Comparison of ENCODE assay signal across 9 cellular contexts in genomic region chr9:34190996-34191892, GRCh38. TPM values are rescaled to one million over a fixed set of nuclear protein-coding genes. Genes with fewer than 3 reads are reported as not detected.
DNase-seq lines count a peak whose midpoint lies in the region; ATAC-seq, FAIRE-seq and TF ChIP-seq lines count a peak whose summit lies in the region.
"Had no signal": no experiment of that assay in that cellular context is flagged by ENCODE, and none has a peak within 500 bp of the region (broad histone marks: within the 10 kb centered on the region; RNA-seq: fewer than 3 reads in every experiment).

No MANE protein-coding gene starts in this region.

- peak; percentile 48 for TF ChIP-seq CTCF in Loucy (conservative IDR thresholded peaks at IDR 0.05; ENCODE audit: low read length)
- TF ChIP-seq CTCF in bronchial epithelial cell (IDR thresholded peaks at IDR 0.05; ENCODE audit: insufficient read depth, low read length, severe bottlenecking), result peak; percentile 42
- TF ChIP-seq CTCF in nephron (IDR thresholded peaks at IDR 0.05; ENCODE audit: unreplicated experiment in 3 of 3), result peak; percentile 20 to 27 (median 25)

- peak overlapping the region; percentile 30 to 76 (median 67) for H3K27ac Mint-ChIP-seq in nephron
- peak overlapping the region in 1 of 2 donors; percentile 2 for H3K27ac Mint-ChIP-seq in activated naive CD4-positive, alpha-beta T cell treated with anti-CD3 and anti-CD28 coated beads, Interleukin-2, amount 50 U/mL, for 72 hours

- peaks cover 50% of the 10 kb centered on the region for H4K20me1 ChIP-seq in Loucy (ENCODE audit: insufficient read depth, low read length, poor library complexity, severe bottlenecking)

- no peak overlapping the region for H3K4me2 ChIP-seq in Loucy (ENCODE audit: low read depth, low read length, poor library complexity, severe bottlenecking)

- no peak for ATAC-seq in activated naive CD4-positive, alpha-beta T cell treated with anti-CD3 and anti-CD28 coated beads, Interleukin-2, amount 50 U/mL, for 72 hours

- H3K9me3 Mint-ChIP-seq in nephron, result peaks cover 2% of the 10 kb centered on the region
- no peaks in the 10 kb centered on the region for H3K9me3 Mint-ChIP-seq in activated naive CD4-positive, alpha-beta T cell treated with anti-CD3 and anti-CD28 coated beads, Interleukin-2, amount 50 U/mL, for 72 hours
- H3K9me3 Mint-ChIP-seq: central memory CD8-positive, alpha-beta T cell had no signal

- peak; percentile 49 for DNase-seq in Daoy (ENCODE audit: low read depth)
- DNase-seq in bronchial epithelial cell (ENCODE audit: low read depth), result peak; percentile 38
- no peak for DNase-seq in NCI-H2107 treated with DMSO at 0.1 percent for 48 hours (lab: John Stamatoyannopoulos, UW; ENCODE audit: unreplicated experiment)
- DNase-seq in stimulated activated naive CD4-positive, alpha-beta T cell (lab: John Stamatoyannopoulos, UW), result no peak
- no peak for DNase-seq in activated naive CD4-positive, alpha-beta T cell treated with anti-CD3 and anti-CD28 coated beads, Interleukin-2, amount 50 U/mL, for 72 hours (ENCODE audit: low spot score in 2 of 2)
- no peak for DNase-seq in stimulated activated CD4-positive, alpha-beta T cell treated with anti-CD3 and anti-CD28 coated beads, Interleukin-2, amount 100 ng/mL, for 24 hours

- H3K27me3 Mint-ChIP-seq in nephron (ENCODE audit: low read depth), result no peaks in the 10 kb centered on the region
- H3K27me3 Mint-ChIP-seq: central memory CD8-positive, alpha-beta T cell had no signal

- H3K4me3 ChIP-seq in Loucy (ENCODE audit: low read length, poor library complexity, severe bottlenecking) (no peak overlapping the region), bronchial epithelial cell (ENCODE audit: low read depth, low read length) (no peak overlapping the region)

- H3K36me3 ChIP-seq in Loucy (ENCODE audit: insufficient read depth, low read length) (no peaks in the 10 kb centered on the region; the same call in 1 of the 2 replicates), bronchial epithelial cell (ENCODE audit: control insufficient read depth, insufficient read depth, low read length) (peaks cover 1% of the 10 kb centered on the region)

- H3K4me1 Mint-ChIP-seq in nephron, result peaks cover 18% of the 10 kb centered on the region

- H3K79me2 ChIP-seq in Loucy (ENCODE audit: insufficient read depth, low read length), result peaks cover 83% of the 10 kb centered on the region

- H3K9ac ChIP-seq in Loucy (ENCODE audit: low read depth, low read length, poor library complexity, severe bottlenecking), result no peak overlapping the region

- FAIRE-seq in bronchial epithelial cell (lab: Jason Lieb, UNC), result no peak

- H3K4me3 Mint-ChIP-seq in nephron, result no peak overlapping the region
- H3K4me3 Mint-ChIP-seq: central memory CD8-positive, alpha-beta T cell had no signal

- H3K36me3 Mint-ChIP-seq in nephron (ENCODE audit: low read depth), result peaks cover 14% of the 10 kb centered on the region
- H3K36me3 Mint-ChIP-seq in activated naive CD4-positive, alpha-beta T cell treated with anti-CD3 and anti-CD28 coated beads, Interleukin-2, amount 50 U/mL, for 72 hours, result peaks cover 0 to 7% of the 10 kb centered on the region in 2 donors

- H3K4me1 ChIP-seq in Loucy (ENCODE audit: insufficient read depth, low read length, poor library complexity, severe bottlenecking), result peaks cover 13% of the 10 kb centered on the region

- no peaks in the 10 kb centered on the region for H3K9me2 ChIP-seq in Loucy (replicated peaks; ENCODE audit: low read depth, low read length)

- no peaks in the 10 kb centered on the region for H3K9me3 ChIP-seq in Loucy (ENCODE audit: insufficient read depth, low read depth, low read length)

- H3K27me3 ChIP-seq in Loucy (ENCODE audit: insufficient read depth, low read length, poor library complexity, severe bottlenecking), result no peaks in the 10 kb centered on the region
- H3K27me3 ChIP-seq in bronchial epithelial cell (ENCODE audit: control insufficient read depth, insufficient read depth, low read length), result no peaks in the 10 kb centered on the region

- no peaks in the 10 kb centered on the region; the same call in 1 of the 2 replicates for H3F3A ChIP-seq in Loucy (ENCODE audit: low read depth)

- H2AFZ ChIP-seq in Loucy (ENCODE audit: low read length), result no peak overlapping the region

RNA-seq across cellular contexts. Expression of gene UBAP1, which starts 12.4 kb away (rescaled TPM):
- total RNA-seq in Daoy (2014; rRNA removed; shearing (Covaris generic)), result 15.5 and 23.5 TPM in 2 replicates
- total RNA-seq in bronchial epithelial cell, result 37.6 and 53.1 TPM in 2 replicates
- 10 to 100 TPM; 34.8 to 35.2 TPM for total RNA-seq in activated naive CD4-positive, alpha-beta T cell treated with anti-CD3 and anti-CD28 coated beads, Interleukin-2, amount 50 U/mL, for 72 hours

Comparison
In these comparisons a context has a peak if more than half of its experiments do, and no peak if none do; other contexts are left out.
1. DNase-seq: peak in Daoy (single experiment) and bronchial epithelial cell (single experiment); none in NCI-H2107 treated with DMSO at 0.1 percent for 48 hours (single experiment), stimulated activated naive CD4-positive, alpha-beta T cell (0 of 6), activated naive CD4-positive, alpha-beta T cell treated with anti-CD3 and anti-CD28 coated beads, Interleukin-2, amount 50 U/mL, for 72 hours (0 of 2) and stimulated activated CD4-positive, alpha-beta T cell treated with anti-CD3 and anti-CD28 coated beads, Interleukin-2, amount 100 ng/mL, for 24 hours (0 of 2).
2. Peak in every context shown above with its lines, with median percentiles within 50 percentile points of each other: CTCF ChIP-seq.